In genomic region chr12:91984571-91984970, GRCh38 we compare ENCODE assay signal across 20 cellular contexts.
DNase-seq lines count a peak whose midpoint lies in the region; ATAC-seq and TF ChIP-seq lines count a peak whose summit lies in the region.
"Had no signal": no experiment of that assay in that cellular context is flagged by ENCODE, and none has a peak within 500 bp of the region (broad histone marks: within the 10 kb centered on the region; RNA-seq: fewer than 3 reads in every experiment).

No MANE protein-coding gene starts in this region.

- no peaks in the 10 kb centered on the region for H3F3A ChIP-seq in PC-3 (ENCODE audit: low read length, unreplicated experiment)

- H3K4me3 Mint-ChIP-seq in naive thymus-derived CD8-positive, alpha-beta T cell, result no peak overlapping the region
- H3K4me3 Mint-ChIP-seq: activated T-helper 1 cell treated with anti-CD3 and anti-CD28 coated beads, Interleukin-12 subunit alpha, Interleukin-12 subunit beta, Interleukin-2, Interleukin-4 antibody, amounts not matched to agents 30 ng/mL and 10 ng/mL and 1 ng/mL, durations not matched to agents 14 hours and 24 hours and 36 hours; dendritic cell treated with granulocyte-macrophage colony-stimulating factor and Interleukin-4, amounts not matched to agents 40 ng/mL and 50 ng/mL, for 4 days; IgD-negative memory B cell had no signal

- no peak overlapping the region for H3K9ac ChIP-seq in PC-3 (ENCODE audit: low read length)

- DNase-seq in ELR (ENCODE audit: low read depth), result peak; percentile 49
- DNase-seq in PC-3, result peak; percentile 23
- DNase-seq in dermis microvascular lymphatic vessel endothelial cell (ENCODE audit: low read depth in 2 of 2), result peak; percentile 25 to 32
- no peak for DNase-seq in naive thymus-derived CD8-positive, alpha-beta T cell
- no peak for DNase-seq in posterior cingulate gyrus
- DNase-seq in NCI-H774 (lab: John Stamatoyannopoulos, UW), result no peak
- DNase-seq: BE2C, kidney glomerular epithelial cell, NCI-H1930, occipital lobe, RPMI8226, T-helper 1 cell, thyroid gland, WERI-Rb-1 had no signal

- no peaks in the 10 kb centered on the region for H3K9me3 ChIP-seq in PC-3 (ENCODE audit: low read length)
- H3K9me3 ChIP-seq: BE2C, thyroid gland had no signal

- peaks cover 0 to 13% (median 4%) of the 10 kb centered on the region in 3 donors for H3K36me3 Mint-ChIP-seq in naive thymus-derived CD8-positive, alpha-beta T cell
- H3K36me3 Mint-ChIP-seq: IgD-negative memory B cell had no signal

- H3K4me1 Mint-ChIP-seq in naive thymus-derived CD8-positive, alpha-beta T cell, result peaks cover 24 to 67% (median 64%) of the 10 kb centered on the region in 4 donors
- H3K4me1 Mint-ChIP-seq: IgD-negative memory B cell had no signal

- no peaks in the 10 kb centered on the region for H3K79me2 ChIP-seq in PC-3 (ENCODE audit: low read length)

- H3K36me3 ChIP-seq in PC-3 (ENCODE audit: low read depth, low read length), result no peaks in the 10 kb centered on the region
- H3K36me3 ChIP-seq: BE2C, thyroid gland, WERI-Rb-1 had no signal

- POLR2A ChIA-PET in PC-3 (lab: Charles Lee; ENCODE audit: unreplicated experiment), result no interaction called here
- POLR2A ChIA-PET in naive thymus-derived CD8-positive, alpha-beta T cell (lab: Charles Lee), result interaction anchor here (0.6 to 2.6 kb wide), 4 partner anchors 13 to 193 kb away, joined by 3 to 14 read pairs (median 4); no protein-coding TSS in a partner anchor

- no peak overlapping the region for H3K4me3 ChIP-seq in PC-3 (ENCODE audit: low read length)
- H3K4me3 ChIP-seq: skin epidermis, thyroid gland had no signal

- H2AFZ ChIP-seq in PC-3 (ENCODE audit: low read length), result no peak overlapping the region

- no peaks in the 10 kb centered on the region for H4K20me1 ChIP-seq in PC-3 (ENCODE audit: low read length)

- BruUV-seq in PC-3 (replicated peaks; lab: Mats Ljungman, UMichigan), result no TSS peak

- H3K27me3 Mint-ChIP-seq in naive thymus-derived CD8-positive, alpha-beta T cell, result no peaks in the 10 kb centered on the region
- H3K27me3 Mint-ChIP-seq: dendritic cell treated with granulocyte-macrophage colony-stimulating factor and Interleukin-4, amounts not matched to agents 40 ng/mL and 50 ng/mL, for 4 days; IgD-negative memory B cell had no signal

- H3K27me3 ChIP-seq in PC-3 (ENCODE audit: low read length), result no peaks in the 10 kb centered on the region
- H3K27me3 ChIP-seq: thyroid gland had no signal

- H3K27ac ChIP-seq in PC-3 (ENCODE audit: low read length), result no peak overlapping the region
- H3K27ac ChIP-seq: skin epidermis, thyroid gland, WERI-Rb-1 had no signal

- no peak for TF ChIP-seq CTCF in PC-3 (conservative IDR thresholded peaks at IDR 0.05; ENCODE audit: low read depth, low read length)

- H3K4me2 ChIP-seq in PC-3 (ENCODE audit: low read length), result no peak overlapping the region

- peaks cover 0 to 2% (median 0%) of the 10 kb centered on the region in 9 donors for H3K9me3 Mint-ChIP-seq in naive thymus-derived CD8-positive, alpha-beta T cell
- H3K9me3 Mint-ChIP-seq: activated T-helper 1 cell treated with anti-CD3 and anti-CD28 coated beads, Interleukin-12 subunit alpha, Interleukin-12 subunit beta, Interleukin-2, Interleukin-4 antibody, amounts not matched to agents 30 ng/mL and 10 ng/mL and 1 ng/mL, durations not matched to agents 14 hours and 24 hours and 36 hours; dendritic cell treated with granulocyte-macrophage colony-stimulating factor and Interleukin-4, amounts not matched to agents 40 ng/mL and 50 ng/mL, for 4 days had no signal

- H3K9me2 ChIP-seq in PC-3 (replicated peaks; ENCODE audit: low read length), result no peaks in the 10 kb centered on the region

- peak overlapping the region; percentile 2 to 86 (median 68) for H3K27ac Mint-ChIP-seq in naive thymus-derived CD8-positive, alpha-beta T cell
- H3K27ac Mint-ChIP-seq: activated T-helper 1 cell treated with anti-CD3 and anti-CD28 coated beads, Interleukin-12 subunit alpha, Interleukin-12 subunit beta, Interleukin-2, Interleukin-4 antibody, amounts not matched to agents 30 ng/mL and 10 ng/mL and 1 ng/mL, durations not matched to agents 14 hours and 24 hours and 36 hours; dendritic cell treated with granulocyte-macrophage colony-stimulating factor and Interleukin-4, amounts not matched to agents 40 ng/mL and 50 ng/mL, for 4 days; IgD-negative memory B cell had no signal

- CTCF ChIA-PET in PC-3 (lab: Charles Lee), result no interaction called here

- no peak for ATAC-seq in PC-3
- no peak for ATAC-seq in naive thymus-derived CD8-positive, alpha-beta T cell
- no peak for ATAC-seq in HG03095 (IDR thresholded peaks at IDR 0.05; ENCODE audit: unreplicated experiment)
- no peak for ATAC-seq in HG02588 (IDR thresholded peaks at IDR 0.05; ENCODE audit: unreplicated experiment)

- peaks cover 27% of the 10 kb centered on the region for H3K4me1 ChIP-seq in PC-3 (ENCODE audit: insufficient read depth, low read length)
- H3K4me1 ChIP-seq: thyroid gland had no signal

- intact Hi-C loops in PC-3 (cut with micrococcal nuclease), result no loop called here
- intact Hi-C loops in posterior cingulate gyrus (cut with DNase I), result no loop called here

Comparison
In these comparisons a context has a peak if more than half of its experiments do, and no peak if none do; other contexts are left out.
1. DNase-seq: peak in ELR (single experiment), PC-3 (single experiment) and dermis microvascular lymphatic vessel endothelial cell (2 of 2); none in naive thymus-derived CD8-positive, alpha-beta T cell (0 of 10), posterior cingulate gyrus (0 of 10) and NCI-H774 (single experiment).